12 cellular contexts compared by ENCODE assay signal in the genomic region with DNA sequence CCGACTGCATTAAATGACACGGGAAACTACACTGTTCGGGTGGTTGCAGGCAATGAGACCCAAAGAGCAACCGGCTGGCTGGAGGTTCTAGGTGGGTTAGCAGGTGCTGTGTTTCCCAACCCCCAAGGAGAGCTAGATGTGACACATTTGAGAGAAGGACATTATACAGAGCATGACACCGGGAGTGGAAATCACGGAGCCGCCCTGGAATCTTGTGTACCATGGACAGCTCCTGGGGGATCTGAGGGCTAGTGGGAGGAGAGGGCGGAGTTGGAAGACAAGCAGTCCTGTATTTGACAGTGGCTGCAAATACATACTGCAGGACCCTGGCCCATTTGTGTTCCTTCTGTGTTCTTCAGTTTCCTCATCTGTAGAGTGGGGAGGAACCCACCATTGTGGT. TPM values are rescaled to one million over a fixed set of nuclear protein-coding genes. Genes with fewer than 3 reads are reported as not detected.
A peak's percentile ranks its signal among the peaks of the same experiment; 100 is the strongest.
DNase-seq lines count a peak whose midpoint lies in the region; ATAC-seq and TF ChIP-seq lines count a peak whose summit lies in the region.
"Had no signal": no experiment of that assay in that cellular context is flagged by ENCODE, and none has a peak within 500 bp of the region (broad histone marks: within the 10 kb centered on the region; RNA-seq: fewer than 3 reads in every experiment).

No MANE protein-coding gene starts in this region.

- intact Hi-C loops in A673 (cut with micrococcal nuclease; ENCODE audit: unreplicated experiment) (no loop called here), mucosa of descending colon (cut with DNase I, micrococcal nuclease) (no loop called here)

- no peaks in the 10 kb centered on the region for H3K36me3 ChIP-seq in A673 (ENCODE audit: insufficient read depth, low read length, poor library complexity, severe bottlenecking)
- no peaks in the 10 kb centered on the region for H3K36me3 ChIP-seq in GM23338 (ENCODE audit: insufficient read depth)
- no peaks in the 10 kb centered on the region for H3K36me3 ChIP-seq in iPS DF 6.9 (ENCODE audit: control insufficient read depth, insufficient read depth, low read length)
- no peaks in the 10 kb centered on the region for H3K36me3 ChIP-seq in mucosa of descending colon (ENCODE audit: low read depth)
- H3K36me3 ChIP-seq: adrenal gland, stomach had no signal

- no TSS peak for BruUV-seq in A673 (replicated peaks; lab: Mats Ljungman, UMichigan)

- DNase-seq in A673 (ENCODE audit: low spot score): peak; percentile 51
- peak; percentile 81 for DNase-seq in GM23338 (ENCODE audit: low spot score)
- peak; percentile 22 for DNase-seq in RWPE1 (ENCODE audit: low spot score)
- peak; percentile 29 for DNase-seq in iPS DF 6.9 (ENCODE audit: low read depth, low spot score)
- no peak for DNase-seq in NCI-H1105 (lab: John Stamatoyannopoulos, UW)
- no peak for DNase-seq in SW 1271 (lab: John Stamatoyannopoulos, UW)
- no peak for DNase-seq in activated naive CD4-positive, alpha-beta T cell (lab: John Stamatoyannopoulos, UW)
- DNase-seq in mucosa of descending colon: no peak
- DNase-seq: CD4-positive, alpha-beta T cell; SIG-M5; stomach had no signal

- no CpG with 5 or more reads among the region's 8 CpGs for WGBS in iPS DF 6.9 (ENCODE audit: insufficient coverage, insufficient read length)

- H3F3A ChIP-seq in GM23338 (replicated peaks; ENCODE audit: low read depth): no peaks in the 10 kb centered on the region

- H3K9me3 Mint-ChIP-seq in GM23338: peaks cover 95% of the 10 kb centered on the region
- H3K9me3 Mint-ChIP-seq: CD4-positive, alpha-beta T cell had no signal

- H3K4me1 ChIP-seq in A673 (ENCODE audit: insufficient read depth, low read length, poor library complexity, severe bottlenecking) (no peaks in the 10 kb centered on the region), GM23338 (ENCODE audit: insufficient read depth) (no peaks in the 10 kb centered on the region), iPS DF 6.9 (ENCODE audit: control insufficient read depth, insufficient read depth, low read length) (no peaks in the 10 kb centered on the region), mucosa of descending colon (ENCODE audit: low read depth) (no peaks in the 10 kb centered on the region)
- H3K4me1 ChIP-seq: adrenal gland, stomach had no signal

- H3K36me3 Mint-ChIP-seq in GM23338 (ENCODE audit: low read depth): peaks cover 35% of the 10 kb centered on the region

- TF ChIP-seq CTCF in A673 (conservative IDR thresholded peaks at IDR 0.05; ENCODE audit: low read depth, low read length) (no peak), GM23338 (conservative IDR thresholded peaks at IDR 0.05; ENCODE audit: low read depth in 2 of 2) (no peak), RWPE1 (conservative IDR thresholded peaks at IDR 0.05; ENCODE audit: low read depth) (no peak), mucosa of descending colon (IDR thresholded peaks at IDR 0.05) (no peak)

- H3K4me1 Mint-ChIP-seq in GM23338: no peaks in the 10 kb centered on the region

- H3K4me3 Mint-ChIP-seq in GM23338: no peak overlapping the region
- H3K4me3 Mint-ChIP-seq: CD4-positive, alpha-beta T cell had no signal

- CTCF ChIA-PET in A673 (lab: Charles Lee): interaction anchor here (1.0 kb wide), 1 partner anchor 8 kb away, joined by 5 read pairs; no protein-coding TSS in a partner anchor
- CTCF ChIA-PET in RWPE1 (lab: Yijun Ruan, JAX): interaction anchor here (1.9 kb wide), 1 partner anchor 8 kb away, joined by 5 read pairs; no protein-coding TSS in a partner anchor

- peaks cover 5% of the 10 kb centered on the region; the same call in 1 of the 2 replicates for H3K9me2 ChIP-seq in GM23338 (ENCODE audit: insufficient read depth)

- H3K27me3 Mint-ChIP-seq in GM23338 (ENCODE audit: insufficient read depth, low read depth, poor library complexity): peaks cover 14% of the 10 kb centered on the region

- H3K27me3 ChIP-seq in A673 (replicated peaks; ENCODE audit: insufficient read depth, low read depth, low read length, poor library complexity) (peaks cover 34% of the 10 kb centered on the region), GM23338 (ENCODE audit: insufficient read depth) (no peaks in the 10 kb centered on the region), iPS DF 6.9 (ENCODE audit: control insufficient read depth, insufficient read depth, low read length) (no peaks in the 10 kb centered on the region)

- H3K4me3 ChIP-seq in A673 (ENCODE audit: low read depth, low read length, poor library complexity, severe bottlenecking) (no peak overlapping the region), GM23338 (no peak overlapping the region), iPS DF 6.9 (ENCODE audit: low read length) (no peak overlapping the region), mucosa of descending colon (no peak overlapping the region)
- H3K4me3 ChIP-seq: adrenal gland, stomach had no signal

- H2AFZ ChIP-seq in GM23338: no peak overlapping the region

- H3K27ac Mint-ChIP-seq in GM23338: no peak overlapping the region
- H3K27ac Mint-ChIP-seq: CD4-positive, alpha-beta T cell had no signal

- H3K79me2 ChIP-seq in GM23338 (replicated peaks; ENCODE audit: insufficient read depth): no peaks in the 10 kb centered on the region

- H3K27ac ChIP-seq in A673 (ENCODE audit: low read depth, low read length, poor library complexity, severe bottlenecking): no peak overlapping the region
- H3K27ac ChIP-seq in GM23338 (ENCODE audit: low read depth): no peak overlapping the region
- H3K27ac ChIP-seq in RWPE1: no peak overlapping the region
- no peak overlapping the region for H3K27ac ChIP-seq in iPS DF 6.9 (ENCODE audit: low read length)
- H3K27ac ChIP-seq: adrenal gland, stomach had no signal

- no peaks in the 10 kb centered on the region for H3K9me3 ChIP-seq in A673 (ENCODE audit: low read depth, low read length, poor library complexity, severe bottlenecking)
- no peaks in the 10 kb centered on the region for H3K9me3 ChIP-seq in iPS DF 6.9 (ENCODE audit: control insufficient read depth, insufficient read depth, low read length)
- no peaks in the 10 kb centered on the region for H3K9me3 ChIP-seq in mucosa of descending colon
- H3K9me3 ChIP-seq: adrenal gland, stomach had no signal

- POLR2A ChIA-PET in A673 (lab: Charles Lee; ENCODE audit: low non-redundant PET): no interaction called here
- POLR2A ChIA-PET in RWPE1 (lab: Yijun Ruan, JAX; ENCODE audit: low non-redundant PET): no interaction called here

- no peaks in the 10 kb centered on the region for H4K20me1 ChIP-seq in GM23338 (replicated peaks; ENCODE audit: insufficient read depth)

- peak; percentile 72 for ATAC-seq in GM23338
- no peak for ATAC-seq in mucosa of descending colon

- no peak overlapping the region for H3K4me2 ChIP-seq in GM23338

TF ChIP-seq in GM23338, 12 proteins besides CTCF, POLR2A, EP300 and RAD21:
- TF ChIP-seq, protein P1, sequence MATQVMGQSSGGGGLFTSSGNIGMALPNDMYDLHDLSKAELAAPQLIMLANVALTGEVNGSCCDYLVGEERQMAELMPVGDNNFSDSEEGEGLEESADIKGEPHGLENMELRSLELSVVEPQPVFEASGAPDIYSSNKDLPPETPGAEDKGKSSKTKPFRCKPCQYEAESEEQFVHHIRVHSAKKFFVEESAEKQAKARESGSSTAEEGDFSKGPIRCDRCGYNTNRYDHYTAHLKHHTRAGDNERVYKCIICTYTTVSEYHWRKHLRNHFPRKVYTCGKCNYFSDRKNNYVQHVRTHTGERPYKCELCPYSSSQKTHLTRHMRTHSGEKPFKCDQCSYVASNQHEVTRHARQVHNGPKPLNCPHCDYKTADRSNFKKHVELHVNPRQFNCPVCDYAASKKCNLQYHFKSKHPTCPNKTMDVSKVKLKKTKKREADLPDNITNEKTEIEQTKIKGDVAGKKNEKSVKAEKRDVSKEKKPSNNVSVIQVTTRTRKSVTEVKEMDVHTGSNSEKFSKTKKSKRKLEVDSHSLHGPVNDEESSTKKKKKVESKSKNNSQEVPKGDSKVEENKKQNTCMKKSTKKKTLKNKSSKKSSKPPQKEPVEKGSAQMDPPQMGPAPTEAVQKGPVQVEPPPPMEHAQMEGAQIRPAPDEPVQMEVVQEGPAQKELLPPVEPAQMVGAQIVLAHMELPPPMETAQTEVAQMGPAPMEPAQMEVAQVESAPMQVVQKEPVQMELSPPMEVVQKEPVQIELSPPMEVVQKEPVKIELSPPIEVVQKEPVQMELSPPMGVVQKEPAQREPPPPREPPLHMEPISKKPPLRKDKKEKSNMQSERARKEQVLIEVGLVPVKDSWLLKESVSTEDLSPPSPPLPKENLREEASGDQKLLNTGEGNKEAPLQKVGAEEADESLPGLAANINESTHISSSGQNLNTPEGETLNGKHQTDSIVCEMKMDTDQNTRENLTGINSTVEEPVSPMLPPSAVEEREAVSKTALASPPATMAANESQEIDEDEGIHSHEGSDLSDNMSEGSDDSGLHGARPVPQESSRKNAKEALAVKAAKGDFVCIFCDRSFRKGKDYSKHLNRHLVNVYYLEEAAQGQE (IDR thresholded peaks at IDR 0.05; ENCODE audit: unreplicated experiment): peak; percentile 93
- no peak for TF ChIP-seq ZNF331 (CRISPR knock-in tag; IDR thresholded peaks at IDR 0.05; ENCODE audit: low read depth)

RNA-seq across cellular contexts. Expression of a gene that starts 2.3 kb away (rescaled TPM):
- total RNA-seq in A673 (2021): not detected in 2 replicates
- total RNA-seq in GM23338 (2014; rRNA removed; shearing (Covaris generic)): not detected in 2 replicates
- polyA plus RNA-seq in GM23338 (2016; fragmentation: Nextera tagmentation; extraction: Ambion mirVana): not detected in 2 replicates
- total RNA-seq in mucosa of descending colon: under 1 TPM in 1 of 3 donors, not detected in 2; 0.58 TPM
- total RNA-seq: adrenal gland; CD4-positive, alpha-beta T cell; stomach had no signal
- polyA plus RNA-seq: adrenal gland, stomach had no signal

RNA-seq across cellular contexts. Expression of a gene that starts 21.0 kb away (rescaled TPM):
- total RNA-seq in A673 (2021) (not detected in 2 replicates), mucosa of descending colon (1 to 10 TPM in 1 of 3 donors, under 1 TPM in 1, not detected in 1; 0.22 to 1.5 TPM)
- total RNA-seq in GM23338 (2014; rRNA removed; shearing (Covaris generic)): not detected in 2 replicates
- not detected in 2 replicates for polyA plus RNA-seq in GM23338 (2016; fragmentation: Nextera tagmentation; extraction: Ambion mirVana)
- total RNA-seq: CD4-positive, alpha-beta T cell had no signal

RNA-seq across cellular contexts. Expression of a gene that starts 22.3 kb away (rescaled TPM):
- total RNA-seq in A673 (2021) (not detected in 2 replicates), mucosa of descending colon (1 to 10 TPM in 2 of 3 donors, under 1 TPM in 1; 0.46 to 2.0 (median 1.5) TPM)
- not detected in 2 replicates for total RNA-seq in GM23338 (2014; rRNA removed; shearing (Covaris generic))
- not detected in 2 replicates for polyA plus RNA-seq in GM23338 (2016; fragmentation: Nextera tagmentation; extraction: Ambion mirVana)
- total RNA-seq: CD4-positive, alpha-beta T cell had no signal

RNA-seq across cellular contexts. Expression of a gene that starts 50.9 kb away (rescaled TPM):
- total RNA-seq in A673 (2021) (not detected in 2 replicates), mucosa of descending colon (1 to 10 TPM in 2 of 3 donors, under 1 TPM in 1; 0.75 to 3.6 (median 2.8) TPM)
- 0.16 and 0.76 TPM in 2 replicates for total RNA-seq in GM23338 (2014; rRNA removed; shearing (Covaris generic))
- not detected in 2 replicates for polyA plus RNA-seq in GM23338 (2016; fragmentation: Nextera tagmentation; extraction: Ambion mirVana)
- polyA plus RNA-seq: adrenal gland had no signal

Comparison
In these comparisons a context has a peak if more than half of its experiments do, and no peak if none do; other contexts are left out.
1. DNase-seq: peak in A673 (single experiment), GM23338 (single experiment), RWPE1 (single experiment) and iPS DF 6.9 (single experiment); none in NCI-H1105 (single experiment), SW 1271 (0 of 2), activated naive CD4-positive, alpha-beta T cell (0 of 4) and mucosa of descending colon (0 of 3).